33 cellular contexts compared by ENCODE assay signal in the genomic region with DNA sequence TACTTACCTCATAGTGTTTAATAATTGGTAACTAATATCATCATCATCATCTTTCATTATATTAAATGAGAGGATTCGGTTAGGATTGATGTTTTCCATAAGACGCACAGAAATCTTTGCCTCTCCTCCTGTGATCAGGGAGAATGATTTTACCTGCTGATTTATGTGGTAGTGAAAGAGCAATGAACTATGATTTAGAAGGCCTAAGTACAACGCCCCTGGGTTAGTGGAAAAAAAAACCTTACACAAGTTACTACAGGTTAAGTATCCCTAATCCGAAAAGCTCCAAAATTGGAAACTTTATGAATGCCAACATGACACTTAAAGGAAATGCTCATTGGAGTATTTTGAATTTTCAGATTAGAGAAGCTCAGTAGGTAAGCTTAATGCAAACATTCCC. TPM values are rescaled to one million over a fixed set of nuclear protein-coding genes. Genes with fewer than 3 reads are reported as not detected.
DNase-seq lines count a peak whose midpoint lies in the region; ATAC-seq and TF ChIP-seq lines count a peak whose summit lies in the region.
"Had no signal": no experiment of that assay in that cellular context is flagged by ENCODE, and none has a peak within 500 bp of the region (broad histone marks: within the 10 kb centered on the region; RNA-seq: fewer than 3 reads in every experiment).

No MANE protein-coding gene starts in this region.

- DNase-seq in right lobe of liver, result no peak
- DNase-seq in left lobe of liver (ENCODE audit: low spot score), result no peak
- no peak for DNase-seq in neural crest cell (ENCODE audit: low read depth, low spot score)
- DNase-seq: 8988T; ACHN; AML-193; BE2C; C1 segment of cervical spinal cord; Caco-2; Calu3; CD4-positive, alpha-beta memory T cell; CD4-positive, alpha-beta T cell; CD4-positive, CD25-positive, alpha-beta regulatory T cell; CD8-positive, alpha-beta memory T cell; CD8-positive, alpha-beta T cell; COR-L47; DMS 273 treated with DMSO at 0.1 percent for 48 hours; DMS153; DMS53; DMS79; DMS79 treated with DMSO at 0.1 percent for 48 hours; DND-41; EL had no signal

- no peak for ATAC-seq in right lobe of liver
- peak; percentile 40 for ATAC-seq in left lobe of liver
- ATAC-seq in HG03457 (IDR thresholded peaks at IDR 0.05; ENCODE audit: unreplicated experiment), result no peak
- no peak for ATAC-seq in GM19452 (IDR thresholded peaks at IDR 0.05; ENCODE audit: unreplicated experiment)
- ATAC-seq: A549; CD8-positive, alpha-beta T cell had no signal

- H3K36me3 Mint-ChIP-seq in neural crest cell (ENCODE audit: low read depth), result peaks cover under 1% of the 10 kb centered on the region
- H3K36me3 Mint-ChIP-seq: CD4-positive, CD25-positive, alpha-beta regulatory T cell had no signal

- H3K4me3 ChIP-seq in liver (ENCODE audit: low read depth in 1 of 3, low read length in 3 of 3) (no peak overlapping the region), right lobe of liver (no peak overlapping the region)
- H3K4me3 ChIP-seq: A549; BLaER1; BLaER1 treated with 17β-estradiol and CSF1 and Interleukin-3, amounts not matched to agents 10 nM and 100 nM had no signal

- H3K27me3 Mint-ChIP-seq in neural crest cell (ENCODE audit: low read depth), result no peaks in the 10 kb centered on the region
- H3K27me3 Mint-ChIP-seq: B cell; CD4-positive, alpha-beta memory T cell; CD4-positive, alpha-beta T cell; CD4-positive, CD25-positive, alpha-beta regulatory T cell; CD8-positive, alpha-beta memory T cell had no signal

- intact Hi-C loops in right lobe of liver (cut with DNase I), result no loop called here

- TF ChIP-seq POLR2A in right lobe of liver (IDR thresholded peaks at IDR 0.05), result no peak

- no peaks in the 10 kb centered on the region for H3K9me3 Mint-ChIP-seq in neural crest cell
- H3K9me3 Mint-ChIP-seq: CD14-positive monocyte; CD4-positive, alpha-beta memory T cell; CD4-positive, alpha-beta T cell; CD4-positive, CD25-positive, alpha-beta regulatory T cell; CD8-positive, alpha-beta memory T cell; CD8-positive, alpha-beta T cell had no signal

- TF ChIP-seq CTCF in liver (IDR thresholded peaks at IDR 0.05; ENCODE audit: low read depth, low read length, missing input control) (no peak), right lobe of liver (IDR thresholded peaks at IDR 0.05) (no peak), neural crest cell (conservative IDR thresholded peaks at IDR 0.05) (no peak)

- H3K9ac ChIP-seq in liver (ENCODE audit: low read depth in 1 of 2, low read length in 2 of 2), result no peak overlapping the region
- H3K9ac ChIP-seq: BLaER1; BLaER1 treated with 17β-estradiol and CSF1 and Interleukin-3, amounts not matched to agents 10 nM and 100 nM had no signal

- H3K4me1 ChIP-seq in liver (ENCODE audit: control insufficient read depth in 4 of 4, insufficient read depth in 4 of 4, low read length in 3 of 4) (peaks cover 0 to 4% (median 0%) of the 10 kb centered on the region in 4 donors), right lobe of liver (no peaks in the 10 kb centered on the region)
- H3K4me1 ChIP-seq: Caco-2 had no signal

- peaks cover 4% of the 10 kb centered on the region for H3K4me1 Mint-ChIP-seq in neural crest cell

- H3K4me3 Mint-ChIP-seq in neural crest cell, result no peak overlapping the region
- H3K4me3 Mint-ChIP-seq: B cell; CD14-positive monocyte; CD4-positive, alpha-beta memory T cell; CD4-positive, alpha-beta T cell; CD4-positive, CD25-positive, alpha-beta regulatory T cell; CD8-positive, alpha-beta memory T cell; CD8-positive, alpha-beta T cell had no signal

- TF ChIP-seq RAD21 in liver (IDR thresholded peaks at IDR 0.05), result no peak

- 84% methylated on average over 4 of the region's 4 CpGs for WGBS in liver
- WGBS in right lobe of liver (ENCODE audit: insufficient coverage, low coverage, low lambda C conversion rate, missing lambda C conversion rate), result 77% methylated on average over 4 of the region's 4 CpGs

- H3K27me3 ChIP-seq in liver (ENCODE audit: control insufficient read depth in 4 of 4, insufficient read depth in 4 of 4, low read length in 3 of 4), result no peaks in the 10 kb centered on the region
- no peaks in the 10 kb centered on the region for H3K27me3 ChIP-seq in right lobe of liver
- H3K27me3 ChIP-seq: BE2C; BLaER1; BLaER1 treated with 17β-estradiol and CSF1 and Interleukin-3, amounts not matched to agents 10 nM and 100 nM had no signal

- H3K27ac ChIP-seq in liver (ENCODE audit: low read depth in 1 of 2, low read length in 2 of 2), result no peak overlapping the region
- H3K27ac ChIP-seq in right lobe of liver, result no peak overlapping the region
- H3K27ac ChIP-seq: 22Rv1; A549; BLaER1; BLaER1 treated with 17β-estradiol and CSF1 and Interleukin-3, amounts not matched to agents 10 nM and 100 nM; C4-2B had no signal

- no peaks in the 10 kb centered on the region for H3K9me3 ChIP-seq in liver (ENCODE audit: control insufficient read depth in 4 of 4, low read length in 3 of 4)
- H3K9me3 ChIP-seq in right lobe of liver, result no peaks in the 10 kb centered on the region
- H3K9me3 ChIP-seq: A549; BE2C; BLaER1; BLaER1 treated with 17β-estradiol and CSF1 and Interleukin-3, amounts not matched to agents 10 nM and 100 nM; Caco-2 had no signal

- H3K36me3 ChIP-seq in liver (ENCODE audit: control insufficient read depth in 4 of 4, insufficient read depth in 3 of 4, low read depth in 1 of 4, low read length in 3 of 4), result no peaks in the 10 kb centered on the region
- H3K36me3 ChIP-seq in right lobe of liver, result no peaks in the 10 kb centered on the region
- H3K36me3 ChIP-seq: BE2C had no signal

- peak overlapping the region; percentile 19 for H3K27ac Mint-ChIP-seq in neural crest cell (ENCODE audit: unreplicated experiment)
- H3K27ac Mint-ChIP-seq: B cell; CD14-positive monocyte; CD4-positive, alpha-beta memory T cell; CD4-positive, alpha-beta T cell; CD4-positive, CD25-positive, alpha-beta regulatory T cell; CD8-positive, alpha-beta memory T cell; CD8-positive, alpha-beta T cell had no signal

TF ChIP-seq in liver, 16 proteins besides CTCF, POLR2A, EP300 and RAD21:
- TF ChIP-seq HNF4A (conservative IDR thresholded peaks at IDR 0.05), result peak; percentile 22 to 61
- TF ChIP-seq RXRA (IDR thresholded peaks at IDR 0.05), result peak; percentile 23 to 59
- no peak for TF ChIP-seq HNF4G (IDR thresholded peaks at IDR 0.05)
- no peak for TF ChIP-seq EGR1 (IDR thresholded peaks at IDR 0.05; ENCODE audit: low read depth in 2 of 2)
- TF ChIP-seq GABPA (IDR thresholded peaks at IDR 0.05 in 1 of 2, conservative IDR thresholded peaks at IDR 0.05 in 1 of 2), result no peak
- no peak for TF ChIP-seq NR2F2 (IDR thresholded peaks at IDR 0.05)
- no peak for TF ChIP-seq YY1 (IDR thresholded peaks at IDR 0.05)
TF ChIP-seq in liver: peak in this region for 2.

RNA-seq across cellular contexts. Expression of a gene that starts 55.8 kb away (rescaled TPM):
- 10 to 100 TPM; 16.7 to 17.8 TPM for total RNA-seq in liver
- 1 to 10 TPM; 1.8 to 9.8 TPM for polyA plus RNA-seq in liver
- 10 to 100 TPM in 2 of 6 experiments, 1 to 10 TPM in 4; 6.2 to 11.8 (median 9.1) TPM for total RNA-seq in right lobe of liver
- total RNA-seq in left lobe of liver, result 9.4 TPM
- total RNA-seq in neural crest cell, result 52.7 and 53.6 TPM in 2 replicates
